ENCODE assay signal across 8 cellular contexts in genomic region chr16:56673916-56674315, GRCh38. TPM values are rescaled to one million over a fixed set of nuclear protein-coding genes. Genes with fewer than 3 reads are reported as not detected.
DNase-seq lines count a peak whose midpoint lies in the region; ATAC-seq, FAIRE-seq and TF ChIP-seq lines count a peak whose summit lies in the region.

No MANE protein-coding gene starts in this region.

- TF ChIP-seq POLR2A in HCT116 (IDR thresholded peaks at IDR 0.05; ENCODE audit: borderline replicate concordance, extremely low read depth, insufficient read depth, insufficient read length): no peak

- H3K27me3 ChIP-seq in HCT116 (ENCODE audit: insufficient read depth, low read length) (no peaks in the 10 kb centered on the region), keratinocyte (ENCODE audit: control insufficient read depth, extremely low read depth, insufficient read depth, low read length) (peaks cover 17% of the 10 kb centered on the region)

- peaks cover 17% of the 10 kb centered on the region for H3K4me1 Mint-ChIP-seq in activated naive CD4-positive, alpha-beta T cell treated with anti-CD3 and anti-CD28 coated beads, Interleukin-2, amount 50 U/mL, for 24 hours

- H3K9ac ChIP-seq in HCT116 (ENCODE audit: low read length) (no peak overlapping the region), keratinocyte (ENCODE audit: control insufficient read depth, extremely low read depth, insufficient read depth, low read length) (no peak overlapping the region)

- no peak overlapping the region for H2AFZ ChIP-seq in HCT116 (ENCODE audit: low read depth, low read length, poor library complexity, severe bottlenecking)
- no peak overlapping the region for H2AFZ ChIP-seq in keratinocyte (ENCODE audit: control insufficient read depth, low read length)

- CTCF ChIA-PET in HCT116 (lab: Charles Lee): no interaction called here

- H3K27ac Mint-ChIP-seq in activated naive CD4-positive, alpha-beta T cell treated with anti-CD3 and anti-CD28 coated beads, Interleukin-2, amount 50 U/mL, for 24 hours: no peak overlapping the region

- no peak for FAIRE-seq in keratinocyte (lab: Jason Lieb, UNC)

- ATAC-seq in HCT116 (peak; percentile 75), HG03045 (IDR thresholded peaks at IDR 0.05; ENCODE audit: unreplicated experiment) (no peak), HG02981 (IDR thresholded peaks at IDR 0.05; ENCODE audit: unreplicated experiment) (no peak)

- H3K9me1 ChIP-seq in keratinocyte (ENCODE audit: control insufficient read depth, extremely low read depth, insufficient read depth, low read length): no peaks in the 10 kb centered on the region

- H3K4me1 ChIP-seq in HCT116 (ENCODE audit: control insufficient read depth in 1 of 2, insufficient read depth in 2 of 2, low read length in 2 of 2) (no peaks in the 10 kb centered on the region), keratinocyte (ENCODE audit: control insufficient read depth, extremely low read depth, insufficient read depth, low read length) (peaks cover 2% of the 10 kb centered on the region)

- RAD21 ChIA-PET in HCT116 (lab: Charles Lee; ENCODE audit: low non-redundant PET in 1 of 2, low total read pairs in 2 of 2, uncharacterized antibody in 2 of 2, unreplicated experiment in 2 of 2): no interaction called here

- POLR2A ChIA-PET in HCT116 (lab: Charles Lee): interaction anchor here (1.6 kb wide), 1 partner anchor 9 kb away, joined by 5 read pairs; no protein-coding TSS in a partner anchor

- intact Hi-C loops in HCT116 (cut with micrococcal nuclease): no loop called here

- TF ChIP-seq CTCF in AG10803 (conservative IDR thresholded peaks at IDR 0.05; ENCODE audit: low read length) (peak; percentile 59), HCT116 (IDR thresholded peaks at IDR 0.05 in 2 of 3, conservative IDR thresholded peaks at IDR 0.05 in 1 of 3; ENCODE audit: borderline replicate concordance in 1 of 3, insufficient read depth in 1 of 3, low read depth in 2 of 3, low read length in 2 of 3) (peak in 2 of 3 experiments; percentile 30 to 51; a peak in 3 of 6 replicates), keratinocyte (optimal IDR thresholded peaks at IDR 0.05 in 1 of 3, IDR thresholded peaks at IDR 0.05 in 1 of 3, conservative IDR thresholded peaks at IDR 0.05 in 1 of 3; ENCODE audit: extremely low read depth in 1 of 3, insufficient read depth in 2 of 3, low read length in 3 of 3) (peak; percentile 65 to 72 (median 67))

- H3K9me2 ChIP-seq in HCT116 (ENCODE audit: insufficient read depth): no peaks in the 10 kb centered on the region

- H3K4me3 Mint-ChIP-seq in activated naive CD4-positive, alpha-beta T cell treated with anti-CD3 and anti-CD28 coated beads, Interleukin-2, amount 50 U/mL, for 24 hours: peak overlapping the region; percentile 44

- H3K27me3 Mint-ChIP-seq in activated naive CD4-positive, alpha-beta T cell treated with anti-CD3 and anti-CD28 coated beads, Interleukin-2, amount 50 U/mL, for 24 hours: peaks cover 19% of the 10 kb centered on the region

- H3K9me3 Mint-ChIP-seq in activated naive CD4-positive, alpha-beta T cell treated with anti-CD3 and anti-CD28 coated beads, Interleukin-2, amount 50 U/mL, for 24 hours: no peaks in the 10 kb centered on the region

- dilution Hi-C loops in keratinocyte (cut with MboI; ENCODE audit: extremely low pct_ligation_motif_present, low sequenced_read_pairs): no loop called here

- H3K4me2 ChIP-seq in HCT116 (ENCODE audit: low read length) (no peak overlapping the region), keratinocyte (ENCODE audit: control insufficient read depth, extremely low read depth, insufficient read depth, low read depth, low read length) (no peak overlapping the region)

- H3K4me3 ChIP-seq in AG10803 (ENCODE audit: low read length) (no peak overlapping the region), HCT116 (replicated peaks in 1 of 2; ENCODE audit: low read depth in 1 of 2, low read length in 2 of 2) (no peak overlapping the region), keratinocyte (ENCODE audit: control insufficient read depth in 2 of 3, extremely low read depth in 1 of 3, insufficient read depth in 2 of 3, low read depth in 1 of 3, low read length in 3 of 3) (no peak overlapping the region)

- no peaks in the 10 kb centered on the region for H3K79me2 ChIP-seq in HCT116 (ENCODE audit: insufficient read depth, low read length)
- no peaks in the 10 kb centered on the region for H3K79me2 ChIP-seq in keratinocyte (ENCODE audit: control insufficient read depth, insufficient read depth, low read length)

- BruUV-seq in HCT116 (replicated peaks; lab: Mats Ljungman, UMichigan): no TSS peak

- peak; percentile 56 for TF ChIP-seq RAD21 in HCT116 (IDR thresholded peaks at IDR 0.05; ENCODE audit: low read depth)

- H3K27ac ChIP-seq in HCT116 (ENCODE audit: low read depth, low read length): no peak overlapping the region
- H3K27ac ChIP-seq in keratinocyte (ENCODE audit: control insufficient read depth, insufficient read depth, low read length): no peak overlapping the region

- H3K9me3 ChIP-seq in HCT116 (ENCODE audit: control insufficient read depth in 1 of 2, insufficient read depth in 1 of 2, low read depth in 1 of 2, low read length in 2 of 2): no peaks in the 10 kb centered on the region
- no peaks in the 10 kb centered on the region for H3K9me3 ChIP-seq in keratinocyte (ENCODE audit: control insufficient read depth, low read depth, low read length)

- H4K20me1 ChIP-seq in HCT116 (ENCODE audit: insufficient read depth): no peaks in the 10 kb centered on the region
- H4K20me1 ChIP-seq in keratinocyte (ENCODE audit: control insufficient read depth, extremely low read depth, insufficient read depth, low read length): no peaks in the 10 kb centered on the region

- H3K36me3 ChIP-seq in HCT116 (ENCODE audit: control insufficient read depth in 1 of 2, insufficient read depth in 2 of 2, low read length in 2 of 2): no peaks in the 10 kb centered on the region
- H3K36me3 ChIP-seq in keratinocyte (ENCODE audit: control insufficient read depth in 2 of 2, extremely low read depth in 1 of 2, insufficient read depth in 2 of 2, low read length in 2 of 2): no peaks in the 10 kb centered on the region

- no peaks in the 10 kb centered on the region for H3K36me3 Mint-ChIP-seq in activated naive CD4-positive, alpha-beta T cell treated with anti-CD3 and anti-CD28 coated beads, Interleukin-2, amount 50 U/mL, for 24 hours

- DNase-seq in AG10803 (ENCODE audit: low read depth) (no peak), HCT116 (ENCODE audit: low read depth, low spot score) (no peak), keratinocyte (ENCODE audit: low read depth, low spot score) (no peak), NCI-H446 treated with DMSO at 0.1 percent for 48 hours (lab: John Stamatoyannopoulos, UW) (no peak), NCI-H2196 treated with DMSO at 0.1 percent for 48 hours (lab: John Stamatoyannopoulos, UW; ENCODE audit: unreplicated experiment) (no peak)

RNA-seq across cellular contexts. Expression of gene MT1H, which starts 4.3 kb away (rescaled TPM):
- not detected for total RNA-seq in HCT116 (2021; ENCODE audit: unreplicated experiment)
- polyA plus RNA-seq in HCT116 (2012): not detected in 2 replicates
- polyA plus RNA-seq in keratinocyte: 0.79 to 4.0 TPM in 2 of 3 replicates, not detected in the other
- 1.3 TPM for polyA plus RNA-seq in keratinocyte (2011; ENCODE audit: low read depth)
- 2.4 and 3.7 TPM in 2 replicates for polyA plus RNA-seq in keratinocyte (2011; cell fraction: cytosol; rRNA removed)
- polyA plus RNA-seq in keratinocyte (2011; cell fraction: nucleus; rRNA removed): 1.1 and 1.6 TPM in 2 replicates
- polyA plus RNA-seq in keratinocyte (2012; ENCODE audit: low replicate concordance): 2.0 and 25.0 TPM in 2 replicates
- polyA minus RNA-seq in keratinocyte: 1.9 TPM in 1 of 3 replicates, not detected in the others
- not detected for polyA minus RNA-seq in keratinocyte (2011; cell fraction: cytosol; rRNA and poly(A)+ RNA removed)
- polyA minus RNA-seq in keratinocyte (2011; cell fraction: nucleus; rRNA and poly(A)+ RNA removed): not detected in 2 replicates

RNA-seq across cellular contexts. Expression of gene MT1G, which starts 6.1 kb away (rescaled TPM):
- total RNA-seq in HCT116 (2021; ENCODE audit: unreplicated experiment): 1.2 TPM
- not detected in 2 replicates for polyA plus RNA-seq in HCT116 (2012)
- polyA plus RNA-seq in keratinocyte: 8.4 to 21.5 TPM (median 9.8 TPM) in 3 replicates
- polyA plus RNA-seq in keratinocyte (2011; ENCODE audit: low read depth): 4.5 TPM
- polyA plus RNA-seq in keratinocyte (2011; cell fraction: cytosol; rRNA removed): 39.5 and 41.3 TPM in 2 replicates
- 11.6 and 23.5 TPM in 2 replicates for polyA plus RNA-seq in keratinocyte (2011; cell fraction: nucleus; rRNA removed)
- 20.2 and 245 TPM in 2 replicates for polyA plus RNA-seq in keratinocyte (2012; ENCODE audit: low replicate concordance)
- 4.1 to 10.9 TPM (median 8.2 TPM) in 3 replicates for polyA minus RNA-seq in keratinocyte
- 8.8 TPM for polyA minus RNA-seq in keratinocyte (2011; cell fraction: cytosol; rRNA and poly(A)+ RNA removed)
- 3.1 TPM in 1 of 2 replicates, not detected in the other for polyA minus RNA-seq in keratinocyte (2011; cell fraction: nucleus; rRNA and poly(A)+ RNA removed)

RNA-seq across cellular contexts. Expression of gene MT1X, which starts 8.4 kb away (rescaled TPM):
- 50.2 TPM for total RNA-seq in HCT116 (2021; ENCODE audit: unreplicated experiment)
- 292 and 321 TPM in 2 replicates for polyA plus RNA-seq in HCT116 (2012)
- polyA plus RNA-seq in keratinocyte: 58.3 to 466 TPM (median 97.2 TPM) in 3 replicates
- polyA plus RNA-seq in keratinocyte (2011; ENCODE audit: low read depth): 15.7 TPM
- 193 and 269 TPM in 2 replicates for polyA plus RNA-seq in keratinocyte (2011; cell fraction: cytosol; rRNA removed)
- polyA plus RNA-seq in keratinocyte (2011; cell fraction: nucleus; rRNA removed): 90.9 and 130 TPM in 2 replicates
- polyA plus RNA-seq in keratinocyte (2012; ENCODE audit: low replicate concordance): 197 and 688 TPM in 2 replicates
- 240 to 733 TPM (median 286 TPM) in 3 replicates for polyA minus RNA-seq in keratinocyte
- 355 TPM for polyA minus RNA-seq in keratinocyte (2011; cell fraction: cytosol; rRNA and poly(A)+ RNA removed)
- polyA minus RNA-seq in keratinocyte (2011; cell fraction: nucleus; rRNA and poly(A)+ RNA removed): 54.5 and 55.9 TPM in 2 replicates

RNA-seq across cellular contexts. Expression of gene MT1F, which starts 16.2 kb away (rescaled TPM):
- 7.3 TPM for total RNA-seq in HCT116 (2021; ENCODE audit: unreplicated experiment)
- polyA plus RNA-seq in HCT116 (2012): 24.2 and 24.5 TPM in 2 replicates
- 1.5 to 4.1 TPM (median 2.3 TPM) in 3 replicates for polyA plus RNA-seq in keratinocyte
- polyA plus RNA-seq in keratinocyte (2011; ENCODE audit: low read depth): not detected
- polyA plus RNA-seq in keratinocyte (2011; cell fraction: cytosol; rRNA removed): 1.7 and 3.3 TPM in 2 replicates
- 0.90 and 1.1 TPM in 2 replicates for polyA plus RNA-seq in keratinocyte (2011; cell fraction: nucleus; rRNA removed)
- polyA plus RNA-seq in keratinocyte (2012; ENCODE audit: low replicate concordance): 1.7 and 6.5 TPM in 2 replicates
- 0.79 to 4.8 TPM (median 2.5 TPM) in 3 replicates for polyA minus RNA-seq in keratinocyte
- polyA minus RNA-seq in keratinocyte (2011; cell fraction: cytosol; rRNA and poly(A)+ RNA removed): 4.2 TPM
- 0.74 TPM in 1 of 2 replicates, not detected in the other for polyA minus RNA-seq in keratinocyte (2011; cell fraction: nucleus; rRNA and poly(A)+ RNA removed)

RNA-seq across cellular contexts. Expression of gene MT1B, which starts 22.2 kb away (rescaled TPM):
- not detected for total RNA-seq in HCT116 (2021; ENCODE audit: unreplicated experiment)
- polyA plus RNA-seq in HCT116 (2012): 0.26 TPM in 1 of 2 replicates, not detected in the other
- not detected in 3 replicates for polyA plus RNA-seq in keratinocyte
- not detected for polyA plus RNA-seq in keratinocyte (2011; ENCODE audit: low read depth)
- polyA plus RNA-seq in keratinocyte (2011; cell fraction: cytosol; rRNA removed): not detected in 2 replicates
- not detected in 2 replicates for polyA plus RNA-seq in keratinocyte (2011; cell fraction: nucleus; rRNA removed)
- polyA plus RNA-seq in keratinocyte (2012; ENCODE audit: low replicate concordance): not detected in 2 replicates
- polyA minus RNA-seq in keratinocyte: not detected in 3 replicates
- not detected for polyA minus RNA-seq in keratinocyte (2011; cell fraction: cytosol; rRNA and poly(A)+ RNA removed)
- not detected in 2 replicates for polyA minus RNA-seq in keratinocyte (2011; cell fraction: nucleus; rRNA and poly(A)+ RNA removed)
